In the genomic region with DNA sequence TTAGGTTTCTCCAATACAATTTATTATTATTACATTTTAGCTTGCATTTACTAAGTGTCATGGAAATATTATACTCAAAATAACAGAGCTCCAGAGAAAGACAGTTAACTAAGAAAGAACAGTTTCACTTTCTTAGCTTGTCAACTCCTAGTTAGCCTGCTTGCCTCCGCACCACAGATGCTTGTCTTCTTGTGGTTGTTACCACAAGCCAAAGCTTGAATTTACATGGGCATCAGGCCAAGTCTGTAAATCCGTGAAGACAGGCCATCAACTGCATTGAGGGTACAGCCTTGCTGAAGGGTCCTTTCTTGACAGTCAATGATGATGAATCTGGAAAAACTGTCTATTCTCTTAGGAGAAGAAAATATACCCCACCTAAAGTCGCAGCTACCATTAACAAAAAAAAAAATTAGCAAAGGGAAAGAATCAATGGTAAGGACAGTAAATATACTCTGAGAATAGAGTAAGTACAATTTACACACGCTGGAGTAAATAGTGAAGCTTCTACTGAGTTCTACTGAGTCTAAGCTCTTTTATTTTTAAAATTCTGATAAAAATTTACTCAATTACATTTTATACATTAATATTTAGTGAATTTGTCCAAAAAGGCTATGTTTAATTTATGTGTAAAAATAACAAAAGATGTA, we compare ENCODE assay signal across 1 cellular context.
TF ChIP-seq lines count a peak whose summit lies in the region.

No MANE protein-coding gene starts in this region.

TF ChIP-seq in WTC11, 78 proteins besides CTCF, POLR2A, EP300 and RAD21 (continued from another document):
- TF ChIP-seq ZNF281 (CRISPR knock-in tag; IDR thresholded peaks at IDR 0.05) (no peak), E2F1 (CRISPR knock-in tag; IDR thresholded peaks at IDR 0.05) (no peak), CREB1 (CRISPR knock-in tag; IDR thresholded peaks at IDR 0.05) (no peak), ZMAT4 (CRISPR knock-in tag; IDR thresholded peaks at IDR 0.05) (no peak), AR (CRISPR knock-in tag; IDR thresholded peaks at IDR 0.05) (no peak)
TF ChIP-seq in WTC11: peak in this region for 0.
